In genomic region chr12:49061157-49061650, GRCh38 we compare ENCODE assay signal across 1 cellular context.
TF ChIP-seq lines count a peak whose summit lies in the region.

No MANE protein-coding gene starts in this region.

TF ChIP-seq in HCT116, 20 proteins besides CTCF, POLR2A, EP300 and RAD21 (continued from another document):
- TF ChIP-seq REST (IDR thresholded peaks at IDR 0.05; ENCODE audit: low read depth) (no peak), SRF (IDR thresholded peaks at IDR 0.05; ENCODE audit: low read depth) (no peak), ZFX (IDR thresholded peaks at IDR 0.05) (no peak), CBX3 (IDR thresholded peaks at IDR 0.05; ENCODE audit: low read depth) (no peak), SIN3A (IDR thresholded peaks at IDR 0.05; ENCODE audit: low read depth) (no peak), CEBPB (IDR thresholded peaks at IDR 0.05; ENCODE audit: low read depth) (no peak), POLR2AphosphoS5 (IDR thresholded peaks at IDR 0.05; ENCODE audit: low read depth, low read length) (no peak), ZNF274 (IDR thresholded peaks at IDR 0.05; ENCODE audit: low read depth, low read length) (no peak), YY1 (IDR thresholded peaks at IDR 0.05; ENCODE audit: extremely low read depth, insufficient replicate concordance, low read depth, low read length) (no peak), ZBTB33 (IDR thresholded peaks at IDR 0.05; ENCODE audit: extremely low read depth, insufficient replicate concordance, low read length) (no peak), JUND (IDR thresholded peaks at IDR 0.05) (no peak), EZH2phosphoT487 (IDR thresholded peaks at IDR 0.05; ENCODE audit: borderline replicate concordance) (no peak), EZH2 (IDR thresholded peaks at IDR 0.05) (no peak), SP1 (IDR thresholded peaks at IDR 0.05; ENCODE audit: low read depth) (no peak), TCF7L2 (IDR thresholded peaks at IDR 0.05; ENCODE audit: borderline replicate concordance, extremely low read depth, insufficient read depth, insufficient read length) (no peak), FOSL1 (IDR thresholded peaks at IDR 0.05; ENCODE audit: low read depth) (no peak), EGR1 (IDR thresholded peaks at IDR 0.05; ENCODE audit: low read depth) (no peak), ELF1 (IDR thresholded peaks at IDR 0.05; ENCODE audit: borderline replicate concordance, low read depth) (no peak), MAX (IDR thresholded peaks at IDR 0.05) (no peak)
